1 cellular context compared by ENCODE assay signal in genomic region chr7:64562621-64563275, GRCh38.
TF ChIP-seq lines count a peak whose summit lies in the region.

Gene ZNF680 (minus strand): TSS chr7:64563071. CDS start chr7:64562954, 117 bp downstream.

TF ChIP-seq in HepG2, 621 proteins besides CTCF, POLR2A, EP300 and RAD21 (continued from another document and continues in another):
- TF ChIP-seq ETV6 (CRISPR knock-in tag; conservative IDR thresholded peaks at IDR 0.05) (no peak), RFX1 (IDR thresholded peaks at IDR 0.05) (no peak), NFYC (CRISPR knock-in tag; IDR thresholded peaks at IDR 0.05) (peak; percentile 93), THAP7 (CRISPR knock-in tag; IDR thresholded peaks at IDR 0.05) (no peak), SALL1 (CRISPR knock-in tag; IDR thresholded peaks at IDR 0.05) (peak; percentile 60), THYN1 (CRISPR knock-in tag; IDR thresholded peaks at IDR 0.05; ENCODE audit: borderline replicate concordance, low read depth) (no peak), ZBTB38 (CRISPR knock-in tag; IDR thresholded peaks at IDR 0.05) (no peak), ZNF687 (CRISPR knock-in tag; IDR thresholded peaks at IDR 0.05) (peak; percentile 71), DRAP1 (CRISPR knock-in tag; IDR thresholded peaks at IDR 0.05) (peak; percentile 60; the same call in 1 of the 2 replicates), MTF2 (CRISPR knock-in tag; IDR thresholded peaks at IDR 0.05; ENCODE audit: borderline replicate concordance) (no peak), ZNF354B (CRISPR knock-in tag; IDR thresholded peaks at IDR 0.05) (no peak), ZNF556 (CRISPR knock-in tag; IDR thresholded peaks at IDR 0.05; ENCODE audit: borderline replicate concordance) (peak; percentile 50; the same call in 1 of the 2 replicates), ZNF430 (CRISPR knock-in tag; IDR thresholded peaks at IDR 0.05) (peak; percentile 73), HOXA3 (CRISPR knock-in tag; IDR thresholded peaks at IDR 0.05) (peak; percentile 62; the same call in 1 of the 2 replicates), EHMT2 (IDR thresholded peaks at IDR 0.05; ENCODE audit: borderline replicate concordance, low read depth, low read length) (no peak; the same call in 1 of the 2 replicates), ARNT (IDR thresholded peaks at IDR 0.05) (no peak), STAT6 (CRISPR knock-in tag; IDR thresholded peaks at IDR 0.05; ENCODE audit: borderline replicate concordance) (0 out of 2 replicates have a peak, but pooled peaks have one; percentile 32), ZNF792 (CRISPR knock-in tag; IDR thresholded peaks at IDR 0.05) (peak; percentile 41; the same call in 1 of the 2 replicates), ZXDC (CRISPR knock-in tag; IDR thresholded peaks at IDR 0.05) (no peak), STAT5B (CRISPR knock-in tag; IDR thresholded peaks at IDR 0.05) (no peak), ZNF503 (CRISPR knock-in tag; IDR thresholded peaks at IDR 0.05) (no peak), THAP9 (CRISPR knock-in tag; IDR thresholded peaks at IDR 0.05; ENCODE audit: borderline replicate concordance) (peak; percentile 49; the same call in 1 of the 2 replicates), NR2C2 (CRISPR knock-in tag; IDR thresholded peaks at IDR 0.05; ENCODE audit: borderline replicate concordance) (peak; percentile 13; the same call in 1 of the 2 replicates), HMGXB4 (CRISPR knock-in tag; IDR thresholded peaks at IDR 0.05; ENCODE audit: borderline replicate concordance in 1 of 2, low read depth in 1 of 2) (no peak), SIN3A (IDR thresholded peaks at IDR 0.05; ENCODE audit: borderline replicate concordance, low read depth, low read length) (peak; percentile 92; the same call in 1 of the 2 replicates), GABPA (IDR thresholded peaks at IDR 0.05; ENCODE audit: low read depth, low read length) (peak; percentile 20; the same call in 1 of the 2 replicates), GABPA (CRISPR knock-in tag; IDR thresholded peaks at IDR 0.05; ENCODE audit: low read depth) (peak; percentile 57; the same call in 1 of the 2 replicates), FOXK1 (CRISPR knock-in tag; IDR thresholded peaks at IDR 0.05; ENCODE audit: borderline replicate concordance, low read depth) (peak; percentile 54), ZNF225 (CRISPR knock-in tag; IDR thresholded peaks at IDR 0.05) (0 out of 2 replicates have a peak, but pooled peaks have one; percentile 74), FOXC1 (CRISPR knock-in tag; IDR thresholded peaks at IDR 0.05; ENCODE audit: borderline replicate concordance) (peak; percentile 43; the same call in 1 of the 2 replicates), ZNF850 (CRISPR knock-in tag; conservative IDR thresholded peaks at IDR 0.05) (peak; percentile 48; the same call in 1 of the 2 replicates), MYC (CRISPR knock-in tag; IDR thresholded peaks at IDR 0.05; ENCODE audit: borderline replicate concordance) (peak; percentile 16; the same call in 1 of the 2 replicates), MAFG (CRISPR knock-in tag; IDR thresholded peaks at IDR 0.05) (no peak), DMTF1 (CRISPR knock-in tag; IDR thresholded peaks at IDR 0.05) (no peak), ATF2 (CRISPR knock-in tag; IDR thresholded peaks at IDR 0.05) (no peak), NFE2L1 (CRISPR knock-in tag; IDR thresholded peaks at IDR 0.05; ENCODE audit: borderline replicate concordance) (peak; percentile 68; the same call in 1 of the 2 replicates)
